Comparison of ENCODE assay signal across 8 cellular contexts in genomic region chr1:179080866-179081695, GRCh38. TPM values are rescaled to one million over a fixed set of nuclear protein-coding genes. Genes with fewer than 3 reads are reported as not detected.
DNase-seq lines count a peak whose midpoint lies in the region; ATAC-seq and TF ChIP-seq lines count a peak whose summit lies in the region.

No MANE protein-coding gene starts in this region.

- H4K20me1 ChIP-seq in BLaER1 treated with 17β-estradiol and CSF1 and Interleukin-3, amounts not matched to agents 10 nM and 100 nM, result peaks cover 0 to 19% (median 9%) of the 10 kb centered on the region in 11 experiments; a peak in 10 of 22 replicates

- no peaks in the 10 kb centered on the region for H3K36me3 Mint-ChIP-seq in type B pancreatic cell

- no peak for TF ChIP-seq CTCF in type B pancreatic cell (conservative IDR thresholded peaks at IDR 0.05)

- H3K27me3 ChIP-seq in BLaER1 treated with 17β-estradiol and CSF1 and Interleukin-3, amounts not matched to agents 10 nM and 100 nM, result no peaks in the 10 kb centered on the region
- no peaks in the 10 kb centered on the region for H3K27me3 ChIP-seq in mucosa of stomach (ENCODE audit: control insufficient read depth, insufficient read depth, low read length)

- peak overlapping the region; percentile 77 to 93 (median 89); a peak in 20 of 22 replicates for H3K27ac ChIP-seq in BLaER1 treated with 17β-estradiol and CSF1 and Interleukin-3, amounts not matched to agents 10 nM and 100 nM

- peaks cover 22% of the 10 kb centered on the region for H3K4me1 Mint-ChIP-seq in type B pancreatic cell (ENCODE audit: unreplicated experiment)

- H3K27me3 Mint-ChIP-seq in type B pancreatic cell, result no peaks in the 10 kb centered on the region

- no peaks in the 10 kb centered on the region for H3K9me3 ChIP-seq in BLaER1 treated with 17β-estradiol and CSF1 and Interleukin-3, amounts not matched to agents 10 nM and 100 nM (replicated peaks in 1 of 11)
- H3K9me3 ChIP-seq in mucosa of stomach (ENCODE audit: control insufficient read depth, low read length), result no peaks in the 10 kb centered on the region

- H3K9ac ChIP-seq in BLaER1 treated with 17β-estradiol and CSF1 and Interleukin-3, amounts not matched to agents 10 nM and 100 nM, result peak overlapping the region; percentile 87 to 94 (median 92)
- H3K9ac ChIP-seq in mucosa of stomach (ENCODE audit: low read length), result peak overlapping the region; percentile 71

- peak overlapping the region; percentile 75 to 95 (median 90) for H3K4me3 ChIP-seq in BLaER1 treated with 17β-estradiol and CSF1 and Interleukin-3, amounts not matched to agents 10 nM and 100 nM
- H3K4me3 ChIP-seq in mucosa of stomach (ENCODE audit: low read length), result peak overlapping the region; percentile 68

- peak overlapping the region; percentile 90 to 97 (median 94) for H3K4me2 ChIP-seq in BLaER1 treated with 17β-estradiol and CSF1 and Interleukin-3, amounts not matched to agents 10 nM and 100 nM

- peaks cover 24 to 41% (median 30%) of the 10 kb centered on the region in 10 experiments for H3K4me1 ChIP-seq in BLaER1 treated with 17β-estradiol and CSF1 and Interleukin-3, amounts not matched to agents 10 nM and 100 nM
- H3K4me1 ChIP-seq in mucosa of stomach (ENCODE audit: control insufficient read depth, insufficient read depth, low read length), result peaks cover 23% of the 10 kb centered on the region

- ATAC-seq in GM21390 (IDR thresholded peaks at IDR 0.05; ENCODE audit: unreplicated experiment) (peak; percentile 27), GM19463 (IDR thresholded peaks at IDR 0.05; ENCODE audit: unreplicated experiment) (no peak)

- peak overlapping the region; percentile 90 for H3K4me3 Mint-ChIP-seq in type B pancreatic cell

- peak overlapping the region; percentile 86 for H3K27ac Mint-ChIP-seq in type B pancreatic cell

- H3K36me3 ChIP-seq in BLaER1 treated with 17β-estradiol and CSF1 and Interleukin-3, amounts not matched to agents 10 nM and 100 nM, result peaks cover 13 to 37% (median 18%) of the 10 kb centered on the region in 11 experiments
- no peaks in the 10 kb centered on the region for H3K36me3 ChIP-seq in mucosa of stomach (ENCODE audit: control insufficient read depth, insufficient read depth, low read length)

- no peaks in the 10 kb centered on the region for H3K9me3 Mint-ChIP-seq in type B pancreatic cell

- DNase-seq in OCI-M1 (lab: John Stamatoyannopoulos, UW) (peak; percentile 69), cerebellar cortex (ENCODE audit: low spot score) (peak; percentile 20), type B pancreatic cell (ENCODE audit: extremely low spot score, unreplicated experiment) (no peak), NCI-H748 (lab: John Stamatoyannopoulos, UW; ENCODE audit: unreplicated experiment) (no peak)

RNA-seq across cellular contexts. Expression of gene TOR3A, which starts 0.8 kb away (rescaled TPM):
- total RNA-seq in type B pancreatic cell (ENCODE audit: low replicate concordance), result 21.7 and 23.2 TPM in 2 replicates

RNA-seq across cellular contexts. Expression of gene FAM20B, which starts 55.4 kb away (rescaled TPM):
- total RNA-seq in type B pancreatic cell (ENCODE audit: low replicate concordance), result 40.1 and 41.0 TPM in 2 replicates

Comparison
In these comparisons a context has a peak if more than half of its experiments do, and no peak if none do; other contexts are left out.
1. DNase-seq: peak in OCI-M1 (single experiment) and cerebellar cortex (single experiment); none in type B pancreatic cell (single experiment) and NCI-H748 (single experiment).